ENCODE assay signal across 21 cellular contexts in genomic region chr7:116439005-116439404, GRCh38.
"Had no signal": no experiment of that assay in that cellular context is flagged by ENCODE, and none has a peak within 500 bp of the region (broad histone marks: within the 10 kb centered on the region; RNA-seq: fewer than 3 reads in every experiment).

No MANE protein-coding gene starts in this region.

- H3K27ac ChIP-seq: neutrophil, pancreas, upper lobe of right lung, VCaP had no signal

- H3K4me3 ChIP-seq: esophagus muscularis mucosa, lung, pancreas, testis, upper lobe of right lung had no signal

- H3K36me3 ChIP-seq: esophagus muscularis mucosa, neutrophil, pancreas, upper lobe of right lung had no signal

- ATAC-seq: activated naive CD8-positive, alpha-beta T cell treated with anti-CD3 and anti-CD28 coated beads, Interleukin-2, amount 50 U/mL, for 24 hours; activated T-cell treated with anti-CD3 and anti-CD28 coated beads, Interleukin-2, amount 50 U/mL, for 4 hours; natural killer cell treated with Interleukin-12 subunit alpha and Interleukin-12 subunit beta and Interleukin-15 and Interleukin-18, amount 100 ng/mL, for 72 hours; sciatic nerve; upper lobe of right lung had no signal

- H3K9me3 ChIP-seq: esophagus muscularis mucosa, neutrophil, pancreas, testis, upper lobe of right lung had no signal

- DNase-seq: activated CD4-positive, alpha-beta T cell treated with anti-CD3 and anti-CD28 coated beads, Interleukin-2, amount 50 U/mL, for 1 hour; activated CD4-positive, CD25-positive, alpha-beta regulatory T cell treated with anti-CD3 and anti-CD28 coated beads, Interleukin-2, amount 50 U/mL, for 72 hours; activated CD8-positive, alpha-beta memory T cell treated with anti-CD3 and anti-CD28 coated beads, Interleukin-2, amount 50 U/mL, for 4 hours; activated effector memory CD4-positive, alpha-beta T cell treated with Interleukin-2 at 50 U/mL for 16 hours; activated naive CD4-positive, alpha-beta T cell treated with anti-CD3 and anti-CD28 coated beads, Interleukin-2, amount 10 ng/mL, durations not matched to agents 7 days and 5 days; activated naive CD8-positive, alpha-beta T cell treated with anti-CD3 and anti-CD28 coated beads, Interleukin-2, amount 50 U/mL, for 24 hours; activated T-cell treated with anti-CD3 and anti-CD28 coated beads, Interleukin-2, amount 50 U/mL, for 4 hours; effector CD8-positive, alpha-beta T cell; hypothalamus; islet precursor cell; pancreas; stimulated activated CD4-positive, alpha-beta T cell treated with anti-CD3 and anti-CD28 coated beads, Interleukin-2, amount 100 ng/mL, for 24 hours; T1000; testis; upper lobe of right lung had no signal

- H3K27me3 ChIP-seq: esophagus muscularis mucosa, neutrophil, pancreas, testis, upper lobe of right lung had no signal
